7 cellular contexts compared by ENCODE assay signal in genomic region chr17:8227238-8227581, GRCh38. TPM values are rescaled to one million over a fixed set of nuclear protein-coding genes. Genes with fewer than 3 reads are reported as not detected.
DNase-seq lines count a peak whose midpoint lies in the region; ATAC-seq and TF ChIP-seq lines count a peak whose summit lies in the region.

No MANE protein-coding gene starts in this region.

- H3K4me3 Mint-ChIP-seq in activated CD4-positive, alpha-beta memory T cell treated with anti-CD3 and anti-CD28 coated beads for 36 hours, result peak overlapping the region; percentile 24

- H3K4me1 Mint-ChIP-seq in activated CD4-positive, alpha-beta memory T cell treated with anti-CD3 and anti-CD28 coated beads for 36 hours (ENCODE audit: low read depth), result peaks cover 35% of the 10 kb centered on the region

- H3K36me3 ChIP-seq in GM23248 (ENCODE audit: low read depth) (no peaks in the 10 kb centered on the region), right atrium auricular region (peaks cover 49% of the 10 kb centered on the region), skeletal muscle tissue (ENCODE audit: control insufficient read depth in 3 of 3, insufficient read depth in 3 of 3, low read length in 3 of 3) (peaks cover 43 to 49% (median 47%) of the 10 kb centered on the region in 3 donors)

- TF ChIP-seq CTCF in right atrium auricular region (IDR thresholded peaks at IDR 0.05), result no peak

- 89 to 90% methylated on average over 4 of the region's 4 CpGs for WGBS in GM23248 (ENCODE audit: low coverage in 1 of 2, low lambda C conversion rate in 2 of 2, missing lambda C conversion rate in 2 of 2), 2 experiments

- H3K4me2 ChIP-seq in GM23248 (ENCODE audit: unreplicated experiment), result peak overlapping the region; percentile 80

- peak; percentile 12 for DNase-seq in GM23248
- DNase-seq in activated CD4-positive, alpha-beta memory T cell treated with anti-CD3 and anti-CD28 coated beads for 36 hours, result no peak
- no peak for DNase-seq in right atrium auricular region (ENCODE audit: low spot score)
- DNase-seq in SHP77 treated with DMSO at 0.1 percent for 48 hours (lab: John Stamatoyannopoulos, UW), result no peak
- no peak for DNase-seq in NCI-H1417 treated with DMSO at 0.1 percent for 48 hours (lab: John Stamatoyannopoulos, UW)

- H3K9me3 ChIP-seq in GM23248 (ENCODE audit: low read depth), result no peaks in the 10 kb centered on the region
- no peaks in the 10 kb centered on the region for H3K9me3 ChIP-seq in right atrium auricular region
- H3K9me3 ChIP-seq in skeletal muscle tissue (ENCODE audit: control insufficient read depth in 3 of 3, low read length in 3 of 3), result no peaks in the 10 kb centered on the region

- POLR2A ChIA-PET in activated CD4-positive, alpha-beta memory T cell treated with anti-CD3 and anti-CD28 coated beads for 36 hours (lab: Charles Lee), result interaction anchor here (0.6 to 7.9 kb wide), 5 partner anchors 8 to 1011 kb away, joined by 3 to 134 read pairs (median 8); partner anchors contain the start of genes BORCS6, CTC1, PFAS and SLC25A35

- H3K27me3 ChIP-seq in GM23248 (replicated peaks; ENCODE audit: insufficient read depth), result no peaks in the 10 kb centered on the region
- H3K27me3 ChIP-seq in right atrium auricular region, result no peaks in the 10 kb centered on the region
- H3K27me3 ChIP-seq in skeletal muscle tissue (ENCODE audit: control insufficient read depth in 3 of 3, insufficient read depth in 3 of 3, low read length in 3 of 3), result no peaks in the 10 kb centered on the region

- H2AFZ ChIP-seq in GM23248, result peak overlapping the region; percentile 48; the same call in 1 of the 2 replicates

- H3K79me2 ChIP-seq in GM23248 (ENCODE audit: insufficient read depth), result no peaks in the 10 kb centered on the region

- peaks cover 4% of the 10 kb centered on the region for H3K27me3 Mint-ChIP-seq in activated CD4-positive, alpha-beta memory T cell treated with anti-CD3 and anti-CD28 coated beads for 36 hours

- H3K9ac ChIP-seq in GM23248 (peak overlapping the region; percentile 73), skeletal muscle tissue (ENCODE audit: low read depth in 1 of 3, low read length in 3 of 3) (peak overlapping the region in 1 of 3 donors; percentile 51)

- no peaks in the 10 kb centered on the region for H3K9me2 ChIP-seq in GM23248 (ENCODE audit: insufficient read depth)

- intact Hi-C loops in activated CD4-positive, alpha-beta memory T cell treated with anti-CD3 and anti-CD28 coated beads for 36 hours (cut with micrococcal nuclease), result no loop called here

- in situ Hi-C loops in GM23248 (cut with MboI), result no loop called here

- no peak for ATAC-seq in HG02938 (IDR thresholded peaks at IDR 0.05; ENCODE audit: unreplicated experiment)

- H3K27ac ChIP-seq in GM23248 (peak overlapping the region; percentile 87), right atrium auricular region (peak overlapping the region; percentile 73 to 80), skeletal muscle tissue (ENCODE audit: low read depth, low read length) (peak overlapping the region; percentile 54)

- H3K4me1 ChIP-seq in GM23248 (ENCODE audit: insufficient read depth) (peaks cover 12% of the 10 kb centered on the region; the same call in 1 of the 2 replicates), right atrium auricular region (peaks cover 0 to 11% of the 10 kb centered on the region in 2 donors), skeletal muscle tissue (ENCODE audit: control insufficient read depth in 3 of 3, insufficient read depth in 3 of 3, low read length in 3 of 3) (peaks cover 19 to 26% (median 24%) of the 10 kb centered on the region in 3 donors)

- CTCF ChIA-PET in activated CD4-positive, alpha-beta memory T cell treated with anti-CD3 and anti-CD28 coated beads for 36 hours (lab: Charles Lee), result interaction anchor here (1.0 kb wide), 1 partner anchor 19 kb away, joined by 6 read pairs; no protein-coding TSS in a partner anchor

- peak overlapping the region; percentile 81 for H3K27ac Mint-ChIP-seq in activated CD4-positive, alpha-beta memory T cell treated with anti-CD3 and anti-CD28 coated beads for 36 hours

- H3K4me3 ChIP-seq in GM23248 (peak overlapping the region; percentile 65), right atrium auricular region (peak overlapping the region in 1 of 2 donors; percentile 43), skeletal muscle tissue (ENCODE audit: low read length in 3 of 3) (peak overlapping the region; percentile 34 to 65 (median 49))

- no peaks in the 10 kb centered on the region for H4K20me1 ChIP-seq in GM23248 (ENCODE audit: insufficient read depth)

- no peaks in the 10 kb centered on the region for H3K9me3 Mint-ChIP-seq in activated CD4-positive, alpha-beta memory T cell treated with anti-CD3 and anti-CD28 coated beads for 36 hours

- peaks cover 41% of the 10 kb centered on the region for H3F3A ChIP-seq in GM23248 (ENCODE audit: insufficient read depth)

- H3K36me3 Mint-ChIP-seq in activated CD4-positive, alpha-beta memory T cell treated with anti-CD3 and anti-CD28 coated beads for 36 hours, result peaks cover 57% of the 10 kb centered on the region

RNA-seq across cellular contexts. Expression of gene AURKB, which starts 16.8 kb away (rescaled TPM):
- 9.4 and 18.4 TPM in 2 replicates for total RNA-seq in GM23248 (2014; rRNA removed; shearing (Covaris generic))
- 22.9 and 24.1 TPM in 2 replicates for polyA plus RNA-seq in GM23248 (2016; fragmentation: Nextera tagmentation; extraction: Ambion mirVana)
- total RNA-seq in activated CD4-positive, alpha-beta memory T cell treated with anti-CD3 and anti-CD28 coated beads for 36 hours, result 100 to 1,000 TPM; 184 TPM
- total RNA-seq in right atrium auricular region, result 1 to 10 TPM in 1 of 2 donors, not detected in 1; 1.8 TPM
- total RNA-seq in skeletal muscle tissue, result 5.7 TPM

RNA-seq across cellular contexts. Expression of gene CTC1, which starts 20.6 kb away (rescaled TPM):
- total RNA-seq in GM23248 (2014; rRNA removed; shearing (Covaris generic)), result 2.0 and 7.0 TPM in 2 replicates
- 5.4 and 6.0 TPM in 2 replicates for polyA plus RNA-seq in GM23248 (2016; fragmentation: Nextera tagmentation; extraction: Ambion mirVana)
- total RNA-seq in activated CD4-positive, alpha-beta memory T cell treated with anti-CD3 and anti-CD28 coated beads for 36 hours, result 10 to 100 TPM; 64.7 to 79.2 TPM
- total RNA-seq in right atrium auricular region, result 1 to 10 TPM; 4.2 to 8.6 TPM
- total RNA-seq in skeletal muscle tissue, result 3.7 TPM

RNA-seq across cellular contexts. Expression of gene PFAS, which starts 21.9 kb away (rescaled TPM):
- 13.4 and 33.0 TPM in 2 replicates for total RNA-seq in GM23248 (2014; rRNA removed; shearing (Covaris generic))
- polyA plus RNA-seq in GM23248 (2016; fragmentation: Nextera tagmentation; extraction: Ambion mirVana), result 14.8 and 16.0 TPM in 2 replicates
- total RNA-seq in activated CD4-positive, alpha-beta memory T cell treated with anti-CD3 and anti-CD28 coated beads for 36 hours, result 100 to 1,000 TPM; 102 to 105 TPM
- total RNA-seq in right atrium auricular region (1 to 10 TPM; 4.4 to 5.3 TPM), skeletal muscle tissue (16.7 TPM)

RNA-seq across cellular contexts. Expression of gene BORCS6, which starts 37.2 kb away (rescaled TPM):
- 3.9 and 5.6 TPM in 2 replicates for total RNA-seq in GM23248 (2014; rRNA removed; shearing (Covaris generic))
- 3.4 and 4.5 TPM in 2 replicates for polyA plus RNA-seq in GM23248 (2016; fragmentation: Nextera tagmentation; extraction: Ambion mirVana)
- total RNA-seq in activated CD4-positive, alpha-beta memory T cell treated with anti-CD3 and anti-CD28 coated beads for 36 hours, result 1 to 10 TPM; 7.9 to 8.3 TPM
- total RNA-seq in right atrium auricular region, result 10 to 100 TPM; 10.2 to 10.8 TPM
- total RNA-seq in skeletal muscle tissue, result 4.7 TPM

RNA-seq across cellular contexts. Expression of gene TMEM107, which starts 51.0 kb away (rescaled TPM):
- 11.6 TPM in 2 replicates for total RNA-seq in GM23248 (2014; rRNA removed; shearing (Covaris generic))
- polyA plus RNA-seq in GM23248 (2016; fragmentation: Nextera tagmentation; extraction: Ambion mirVana), result 20.6 and 20.9 TPM in 2 replicates
- total RNA-seq in activated CD4-positive, alpha-beta memory T cell treated with anti-CD3 and anti-CD28 coated beads for 36 hours, result 10 to 100 TPM; 32.6 to 35.3 TPM
- total RNA-seq in right atrium auricular region (10 to 100 TPM in 1 of 2 donors, 1 to 10 TPM in 1; 7.3 to 11.0 TPM), skeletal muscle tissue (25.1 TPM)
